9 cellular contexts compared by ENCODE assay signal in the genomic region with DNA sequence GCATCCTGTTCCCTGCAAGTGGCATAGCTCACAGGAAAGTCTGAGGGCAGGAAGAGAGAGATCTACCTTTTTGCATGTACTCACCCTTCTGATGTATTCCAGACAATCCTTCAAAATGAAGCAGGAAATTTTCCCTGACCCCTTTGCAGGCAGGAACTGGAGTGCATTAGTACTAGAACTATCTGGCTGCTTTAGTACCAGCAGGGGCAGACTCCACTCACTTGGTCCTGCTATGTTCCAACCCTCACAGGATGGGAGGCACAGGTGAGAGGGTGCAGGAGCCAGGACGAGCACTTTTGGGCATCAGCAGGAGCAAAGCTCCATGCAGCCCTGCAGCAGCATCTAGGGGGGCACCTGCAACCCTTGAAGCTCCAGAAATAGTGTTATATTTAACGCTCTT.
"Had no signal": no experiment of that assay in that cellular context is flagged by ENCODE, and none has a peak within 500 bp of the region (broad histone marks: within the 10 kb centered on the region; RNA-seq: fewer than 3 reads in every experiment).

No MANE protein-coding gene starts in this region.

- ATAC-seq: HCT116, K562 had no signal

- H3K4me3 Mint-ChIP-seq: HFFc6 had no signal

- FAIRE-seq: HTR-8/SVneo, K562 had no signal

- H3K4me1 ChIP-seq: HAP-1 had no signal

- H3K27ac Mint-ChIP-seq: HFFc6 had no signal

- DNase-seq: GOT3, H7, HFFc6, IMR-90, KG1 had no signal

- H3K4me3 ChIP-seq: HAP-1, K562 had no signal

- H3K9me3 ChIP-seq: HAP-1 had no signal

- H3K36me3 ChIP-seq: HAP-1 had no signal

- H3K9me3 Mint-ChIP-seq: HFFc6 had no signal
